7 cellular contexts compared by ENCODE assay signal in genomic region chr1:179083031-179083345, GRCh38. TPM values are rescaled to one million over a fixed set of nuclear protein-coding genes. Genes with fewer than 3 reads are reported as not detected.
DNase-seq lines count a peak whose midpoint lies in the region; ATAC-seq and TF ChIP-seq lines count a peak whose summit lies in the region.

No MANE protein-coding gene starts in this region.

- intact Hi-C loops in dorsolateral prefrontal cortex (cut with DNase I): loop anchor here (2.0 to 5.0 kb wide), 6 partner anchors 66 to 729 kb away; partner anchors contain the start of gene AXDND1 (in 1 of the 2)

- peaks cover 11% of the 10 kb centered on the region for H3K4me1 Mint-ChIP-seq in nephron

- peak; percentile 1 for ATAC-seq in GM19395 (IDR thresholded peaks at IDR 0.05; ENCODE audit: unreplicated experiment)
- ATAC-seq in GM18907 (IDR thresholded peaks at IDR 0.05; ENCODE audit: unreplicated experiment): no peak

- peak overlapping the region in 16 of 59 donors; percentile 66 to 90 (median 81) for H3K27ac ChIP-seq in dorsolateral prefrontal cortex

- H3K27me3 Mint-ChIP-seq in nephron (ENCODE audit: low read depth): peaks cover 4% of the 10 kb centered on the region

- H3K4me3 ChIP-seq in dorsolateral prefrontal cortex: peak overlapping the region; percentile 62 to 100 (median 93)

- H3K27me3 ChIP-seq in dorsolateral prefrontal cortex: no peaks in the 10 kb centered on the region

- no peak for TF ChIP-seq CTCF in dorsolateral prefrontal cortex (IDR thresholded peaks at IDR 0.05 in 54 of 56, conservative IDR thresholded peaks at IDR 0.05 in 2 of 56; ENCODE audit: low read depth in 1 of 56, partially characterized antibody in 56 of 56)
- TF ChIP-seq CTCF in nephron (IDR thresholded peaks at IDR 0.05; ENCODE audit: unreplicated experiment in 3 of 3): no peak

- no peaks in the 10 kb centered on the region for H3K9me3 Mint-ChIP-seq in nephron

- H3K27ac Mint-ChIP-seq in nephron: peak overlapping the region; percentile 78 to 95 (median 92)

- peak overlapping the region; percentile 93 to 99 (median 97) for H3K4me3 Mint-ChIP-seq in nephron

- DNase-seq in OCI-M1 (lab: John Stamatoyannopoulos, UW): peak; percentile 74
- DNase-seq in dorsolateral prefrontal cortex: no peak
- no peak for DNase-seq in NCI-H1105 treated with DMSO at 0.1 percent for 48 hours (lab: John Stamatoyannopoulos, UW)
- DNase-seq in iPS-NIHi11 (ENCODE audit: low spot score): no peak

- peaks cover 8% of the 10 kb centered on the region for H3K36me3 Mint-ChIP-seq in nephron (ENCODE audit: low read depth)

RNA-seq across cellular contexts. Expression of gene TOR3A, which starts 1.1 kb away (rescaled TPM):
- total RNA-seq in dorsolateral prefrontal cortex: 10 to 100 TPM; 11.7 to 24.9 (median 16.3) TPM

RNA-seq across cellular contexts. Expression of gene FAM20B, which starts 57.3 kb away (rescaled TPM):
- 10 to 100 TPM; 36.3 to 88.4 (median 59.5) TPM for total RNA-seq in dorsolateral prefrontal cortex
